In genomic region chrX:1144293-1144692, GRCh38 we compare ENCODE assay signal across 27 cellular contexts.
"Had no signal": no experiment of that assay in that cellular context is flagged by ENCODE, and none has a peak within 500 bp of the region (broad histone marks: within the 10 kb centered on the region; RNA-seq: fewer than 3 reads in every experiment).

No MANE protein-coding gene starts in this region.

- H3K9me3 Mint-ChIP-seq: activated CD4-positive, alpha-beta memory T cell treated with anti-CD3 and anti-CD28 coated beads for 36 hours; activated CD4-positive, alpha-beta T cell treated with anti-CD3 and anti-CD28 coated beads, Interleukin-2, amount 10 ng/mL, durations not matched to agents 24 days and 14 days; activated T-cell treated with anti-CD3 and anti-CD28 coated beads, Interleukin-2, amount 50 U/mL, for 4 hours; dendritic cell treated with granulocyte-macrophage colony-stimulating factor and Interleukin-4, amounts not matched to agents 40 ng/mL and 50 ng/mL, for 4 days had no signal

- H3K4me3 ChIP-seq: coronary artery, dorsolateral prefrontal cortex, esophagus squamous epithelium, gastroesophageal sphincter had no signal

- H3K4me3 Mint-ChIP-seq: activated CD4-positive, alpha-beta memory T cell treated with anti-CD3 and anti-CD28 coated beads for 36 hours; activated CD4-positive, alpha-beta T cell treated with anti-CD3 and anti-CD28 coated beads for 36 hours; activated CD4-positive, alpha-beta T cell treated with anti-CD3 and anti-CD28 coated beads, Interleukin-2, amount 10 ng/mL, durations not matched to agents 24 days and 14 days; activated CD8-positive, alpha-beta memory T cell treated with anti-CD3 and anti-CD28 coated beads, Interleukin-2, amount 10 ng/mL, durations not matched to agents 7 days and 5 days; activated CD8-positive, alpha-beta T cell treated with anti-CD3 and anti-CD28 coated beads, Interleukin-2, amount 10 ng/mL, durations not matched to agents 7 days and 5 days; activated naive CD8-positive, alpha-beta T cell; activated T-cell treated with anti-CD3 and anti-CD28 coated beads, Interleukin-2, amount 50 U/mL, for 4 hours; activated T-helper 17 cell treated with anti-CD3 and anti-CD28 coated beads, Interleukin-2, amount 50 U/mL, for 72 hours; central memory CD8-positive, alpha-beta T cell; dendritic cell treated with granulocyte-macrophage colony-stimulating factor and Interleukin-4, amounts not matched to agents 40 ng/mL and 50 ng/mL, for 4 days had no signal

- H3K9me3 ChIP-seq: esophagus squamous epithelium had no signal

- H3K36me3 Mint-ChIP-seq: activated CD4-positive, alpha-beta memory T cell treated with anti-CD3 and anti-CD28 coated beads for 36 hours; activated CD8-positive, alpha-beta memory T cell treated with anti-CD3 and anti-CD28 coated beads, Interleukin-2, amount 10 ng/mL, durations not matched to agents 7 days and 5 days; activated naive CD8-positive, alpha-beta T cell had no signal

- H3K36me3 ChIP-seq: brain microvascular endothelial cell, esophagus squamous epithelium, gastroesophageal sphincter had no signal

- H3K27me3 Mint-ChIP-seq: activated CD4-positive, alpha-beta T cell treated with anti-CD3 and anti-CD28 coated beads, Interleukin-2, amount 10 ng/mL, durations not matched to agents 24 days and 14 days; activated CD8-positive, alpha-beta memory T cell treated with anti-CD3 and anti-CD28 coated beads, Interleukin-2, amount 10 ng/mL, durations not matched to agents 7 days and 5 days had no signal

- H3K4me1 Mint-ChIP-seq: activated CD4-positive, alpha-beta T cell treated with anti-CD3 and anti-CD28 coated beads for 36 hours; activated CD4-positive, alpha-beta T cell treated with anti-CD3 and anti-CD28 coated beads, Interleukin-2, amount 10 ng/mL, durations not matched to agents 24 days and 14 days; activated CD8-positive, alpha-beta memory T cell treated with anti-CD3 and anti-CD28 coated beads, Interleukin-2, amount 10 ng/mL, durations not matched to agents 7 days and 5 days; activated T-helper 17 cell treated with anti-CD3 and anti-CD28 coated beads, Interleukin-2, amount 50 U/mL, for 72 hours; central memory CD8-positive, alpha-beta T cell had no signal

- H3K27me3 ChIP-seq: brain microvascular endothelial cell had no signal

- DNase-seq: activated CD4-positive, alpha-beta memory T cell treated with anti-CD3 and anti-CD28 coated beads for 36 hours; activated CD4-positive, alpha-beta T cell treated with anti-CD3 and anti-CD28 coated beads for 36 hours; activated CD4-positive, CD25-positive, alpha-beta regulatory T cell; activated CD4-positive, CD25-positive, alpha-beta regulatory T cell treated with anti-CD3 and anti-CD28 coated beads, Interleukin-2, amount 50 U/mL, for 72 hours; activated CD8-positive, alpha-beta memory T cell treated with anti-CD3 and anti-CD28 coated beads, Interleukin-2, amount 10 ng/mL, durations not matched to agents 7 days and 5 days; activated CD8-positive, alpha-beta T cell treated with anti-CD3 and anti-CD28 coated beads, Interleukin-2, amount 10 ng/mL, durations not matched to agents 7 days and 5 days; activated effector memory CD4-positive, alpha-beta T cell treated with Interleukin-2 at 50 U/mL for 16 hours; activated gamma-delta T cell treated with Interleukin-2 at 50 U/mL for 16 hours; activated naive CD4-positive, alpha-beta T cell treated with anti-CD3 and anti-CD28 coated beads, Interleukin-2, amount 50 U/mL, for 16 hours; activated naive CD4-positive, alpha-beta T cell treated with Interleukin-2 at 50 U/mL for 16 hours; activated T-cell treated with anti-CD3 and anti-CD28 coated beads, Interleukin-2, amount 50 U/mL, for 4 hours; amniotic stem cell; anterior cingulate cortex; brain microvascular endothelial cell; dorsolateral prefrontal cortex; effector memory CD4-positive, alpha-beta T cell; erythroblast; esophagus squamous epithelium; foreskin melanocyte; T-helper 2 cell had no signal

- ATAC-seq: activated CD4-positive, alpha-beta T cell treated with anti-CD3 and anti-CD28 coated beads for 36 hours; activated CD8-positive, alpha-beta memory T cell treated with anti-CD3 and anti-CD28 coated beads, Interleukin-2, amount 10 ng/mL, durations not matched to agents 7 days and 5 days; activated CD8-positive, alpha-beta T cell treated with anti-CD3 and anti-CD28 coated beads, Interleukin-2, amount 10 ng/mL, durations not matched to agents 7 days and 5 days; activated T-cell treated with anti-CD3 and anti-CD28 coated beads, Interleukin-2, amount 50 U/mL, for 4 hours; activated T-helper 17 cell treated with anti-CD3 and anti-CD28 coated beads, Interleukin-2, amount 50 U/mL, for 72 hours; gastroesophageal sphincter had no signal

- H3K27ac Mint-ChIP-seq: activated CD4-positive, alpha-beta memory T cell treated with anti-CD3 and anti-CD28 coated beads for 36 hours; activated CD4-positive, alpha-beta T cell treated with anti-CD3 and anti-CD28 coated beads for 36 hours; activated CD4-positive, alpha-beta T cell treated with anti-CD3 and anti-CD28 coated beads, Interleukin-2, amount 10 ng/mL, durations not matched to agents 24 days and 14 days; activated CD8-positive, alpha-beta memory T cell treated with anti-CD3 and anti-CD28 coated beads, Interleukin-2, amount 10 ng/mL, durations not matched to agents 7 days and 5 days; activated CD8-positive, alpha-beta T cell treated with anti-CD3 and anti-CD28 coated beads, Interleukin-2, amount 10 ng/mL, durations not matched to agents 7 days and 5 days; activated naive CD8-positive, alpha-beta T cell; activated T-helper 17 cell treated with anti-CD3 and anti-CD28 coated beads, Interleukin-2, amount 50 U/mL, for 72 hours; dendritic cell treated with granulocyte-macrophage colony-stimulating factor and Interleukin-4, amounts not matched to agents 40 ng/mL and 50 ng/mL, for 4 days had no signal

- H3K4me1 ChIP-seq: esophagus squamous epithelium, gastroesophageal sphincter had no signal

- H3K27ac ChIP-seq: brain microvascular endothelial cell, coronary artery, dorsolateral prefrontal cortex, esophagus squamous epithelium, gastroesophageal sphincter had no signal
